ENCODE assay signal across 8 cellular contexts in genomic region chr1:21232044-21232443, GRCh38. TPM values are rescaled to one million over a fixed set of nuclear protein-coding genes. Genes with fewer than 3 reads are reported as not detected.
DNase-seq lines count a peak whose midpoint lies in the region; ATAC-seq, FAIRE-seq and TF ChIP-seq lines count a peak whose summit lies in the region.

No MANE protein-coding gene starts in this region.

- no peaks in the 10 kb centered on the region for H3K9me3 Mint-ChIP-seq in stimulated activated memory B cell treated with anti-CD40 and anti-IgM and Interleukin-4, amounts not matched to agents 10 μg/mL and 1 μg/mL and 100 μg/mL, for 72 hours

- TF ChIP-seq RAD21 in K562 (CRISPR knock-in tag; conservative IDR thresholded peaks at IDR 0.05 in 1 of 2, IDR thresholded peaks at IDR 0.05 in 1 of 2): peak; percentile 82 to 86

- H3K9me1 ChIP-seq in K562 (ENCODE audit: control insufficient read depth, insufficient read depth, low read length): no peaks in the 10 kb centered on the region

- intact Hi-C loops in OCI-LY7 (cut with micrococcal nuclease; ENCODE audit: unreplicated experiment) (loop anchor here (1.0 to 10.0 kb wide), 3 partner anchors 136 to 425 kb away; no protein-coding TSS in a partner anchor), K562 (cut with micrococcal nuclease) (loop anchor here (1.0 kb wide), 1 partner anchor 136 kb away; no protein-coding TSS in a partner anchor)

- TF ChIP-seq POLR2A in K562 (conservative IDR thresholded peaks at IDR 0.05): no peak

- DNase-seq in DMS114 treated with DMSO at 0.1 percent for 48 hours (lab: John Stamatoyannopoulos, UW; ENCODE audit: unreplicated experiment) (peak; percentile 64), HFF-Myc (ENCODE audit: extremely low read depth, low read depth) (no peak), OCI-LY7 (ENCODE audit: low spot score) (peak; percentile 45), K562 (ENCODE audit: extremely low read depth in 1 of 4, low spot score in 3 of 4) (peak; percentile 67 to 78 (median 76)), iPS-NIHi11 (ENCODE audit: low spot score) (peak; percentile 74)

- no peaks in the 10 kb centered on the region for H3K36me3 ChIP-seq in OCI-LY7 (ENCODE audit: insufficient read depth, low read length)
- H3K36me3 ChIP-seq in K562 (ENCODE audit: control insufficient read depth, insufficient read depth, low read length): peaks cover 10% of the 10 kb centered on the region; the same call in 2 of the 3 replicates

- CTCF ChIA-PET in OCI-LY7 (lab: Charles Lee; ENCODE audit: unreplicated experiment) (interaction anchor here (1.3 kb wide), 1 partner anchor 137 kb away, joined by 5 read pairs; no protein-coding TSS in a partner anchor), K562 (lab: Yijun Ruan, JAX; ENCODE audit: low intra/inter-chr PET ratio) (interaction anchor here (0.7 to 6.0 kb wide), 7 partner anchors 14 to 1185 kb away, joined by 3 to 126 read pairs (median 7); no protein-coding TSS in a partner anchor)

- no peak overlapping the region for H3K9ac ChIP-seq in K562 (ENCODE audit: insufficient read depth in 1 of 2, low read depth in 2 of 2, low read length in 2 of 2)

- H3K4me1 ChIP-seq in OCI-LY7 (ENCODE audit: insufficient read depth, low read length, poor library complexity, severe bottlenecking) (no peaks in the 10 kb centered on the region), K562 (replicated peaks in 1 of 2; ENCODE audit: control insufficient read depth in 2 of 2, insufficient read depth in 2 of 2, low read length in 2 of 2) (no peaks in the 10 kb centered on the region)

- no peaks in the 10 kb centered on the region for H3K27me3 Mint-ChIP-seq in stimulated activated memory B cell treated with anti-CD40 and anti-IgM and Interleukin-4, amounts not matched to agents 10 μg/mL and 1 μg/mL and 100 μg/mL, for 72 hours

- H3K27me3 ChIP-seq in K562 (ENCODE audit: control insufficient read depth in 2 of 2, insufficient read depth in 2 of 2, low read length in 2 of 2): no peaks in the 10 kb centered on the region

- TF ChIP-seq CTCF in HFF-Myc (IDR thresholded peaks at IDR 0.05; ENCODE audit: low read depth, low read length, missing control alignments) (peak; percentile 72), OCI-LY7 (conservative IDR thresholded peaks at IDR 0.05; ENCODE audit: low read length) (peak; percentile 94), K562 (IDR thresholded peaks at IDR 0.05 in 2 of 3, conservative IDR thresholded peaks at IDR 0.05 in 1 of 3; ENCODE audit: insufficient read depth in 2 of 3, low read depth in 1 of 3, low read length in 3 of 3) (peak; percentile 76 to 86 (median 85))

- no peaks in the 10 kb centered on the region for H3K9me2 ChIP-seq in OCI-LY7 (ENCODE audit: insufficient read depth, low read length)

- no peaks in the 10 kb centered on the region for H3K9me3 ChIP-seq in OCI-LY7 (ENCODE audit: low read length)
- H3K9me3 ChIP-seq in K562 (replicated peaks; ENCODE audit: control insufficient read depth, insufficient read depth, low read depth, low read length): no peaks in the 10 kb centered on the region

- peak; percentile 93 for FAIRE-seq in K562 (lab: Jason Lieb, UNC)

- H3K36me3 Mint-ChIP-seq in stimulated activated memory B cell treated with anti-CD40 and anti-IgM and Interleukin-4, amounts not matched to agents 10 μg/mL and 1 μg/mL and 100 μg/mL, for 72 hours: peaks cover 58% of the 10 kb centered on the region

- H3K4me3 Mint-ChIP-seq in stimulated activated memory B cell treated with anti-CD40 and anti-IgM and Interleukin-4, amounts not matched to agents 10 μg/mL and 1 μg/mL and 100 μg/mL, for 72 hours: no peak overlapping the region

- no peak for TF ChIP-seq EP300 in K562 (IDR thresholded peaks at IDR 0.05; ENCODE audit: low read length)

- H3K79me2 ChIP-seq in OCI-LY7 (ENCODE audit: insufficient read depth, low read depth, low read length) (no peaks in the 10 kb centered on the region), K562 (ENCODE audit: control insufficient read depth, insufficient read depth, low read length) (no peaks in the 10 kb centered on the region)

- H2AFZ ChIP-seq in OCI-LY7 (ENCODE audit: low read length) (no peak overlapping the region), K562 (ENCODE audit: low read depth, low read length) (no peak overlapping the region)

- H3K27ac ChIP-seq in OCI-LY7 (ENCODE audit: low read depth, low read length, poor library complexity, severe bottlenecking): no peak overlapping the region
- H3K27ac ChIP-seq in K562 (ENCODE audit: extremely low read depth, low read depth, low read length): no peak overlapping the region

- H3K4me3 ChIP-seq in HFF-Myc (replicated peaks; ENCODE audit: low read depth, low read length) (no peak overlapping the region), OCI-LY7 (ENCODE audit: low read depth, low read length, poor library complexity, severe bottlenecking) (no peak overlapping the region), K562 (no peak overlapping the region)

- ATAC-seq in K562: peak; percentile 87
- peak; percentile 45 for ATAC-seq in stimulated activated memory B cell treated with anti-CD40 and anti-IgM and Interleukin-4, amounts not matched to agents 10 μg/mL and 1 μg/mL and 100 μg/mL, for 72 hours
- ATAC-seq in HG02623 (IDR thresholded peaks at IDR 0.05; ENCODE audit: unreplicated experiment): no peak
- no peak for ATAC-seq in GM21367 (IDR thresholded peaks at IDR 0.05; ENCODE audit: unreplicated experiment)

- H3K27ac Mint-ChIP-seq in stimulated activated memory B cell treated with anti-CD40 and anti-IgM and Interleukin-4, amounts not matched to agents 10 μg/mL and 1 μg/mL and 100 μg/mL, for 72 hours: no peak overlapping the region

- H4K20me1 ChIP-seq in OCI-LY7 (ENCODE audit: insufficient read depth, low read length) (no peaks in the 10 kb centered on the region), K562 (replicated peaks; ENCODE audit: control insufficient read depth, insufficient read depth, low read length) (no peaks in the 10 kb centered on the region)

- no peak overlapping the region for H3K4me2 ChIP-seq in OCI-LY7 (ENCODE audit: low read length)
- no peak overlapping the region for H3K4me2 ChIP-seq in K562 (ENCODE audit: insufficient read depth, low read length)

- peaks cover 5% of the 10 kb centered on the region for H3K4me1 Mint-ChIP-seq in stimulated activated memory B cell treated with anti-CD40 and anti-IgM and Interleukin-4, amounts not matched to agents 10 μg/mL and 1 μg/mL and 100 μg/mL, for 72 hours

- in situ Hi-C loops in K562 (cut with MboI): loop anchor here (5.0 kb wide), 1 partner anchor 135 kb away; no protein-coding TSS in a partner anchor

- 79% methylated on average over 3 of the region's 3 CpGs for WGBS in K562 (ENCODE audit: insufficient coverage, low coverage, missing lambda C conversion rate)

- POLR2A ChIA-PET in OCI-LY7 (lab: Charles Lee): interaction anchor here (0.6 to 0.7 kb wide), 3 partner anchors 15 to 240 kb away, joined by 3 to 4 read pairs (median 3); no protein-coding TSS in a partner anchor
- POLR2A ChIA-PET in K562 (lab: Yijun Ruan, JAX): interaction anchor here (0.5 to 0.6 kb wide), 2 partner anchors 141 to 258 kb away, joined by 3 to 4 read pairs; no protein-coding TSS in a partner anchor

- BruUV-seq in OCI-LY7 (replicated peaks; lab: Mats Ljungman, UMichigan): no TSS peak
- TSS peak; percentile 24 for BruUV-seq in K562 (replicated peaks; lab: Mats Ljungman, UMichigan)

TF ChIP-seq in K562, 482 proteins besides CTCF, POLR2A, EP300 and RAD21 (continues in another document):
- TF ChIP-seq ZEB2 (IDR thresholded peaks at IDR 0.05): 0 out of 2 replicates have a peak, but pooled peaks have one; percentile 22
- peak; percentile 91 for TF ChIP-seq SMC3 (conservative IDR thresholded peaks at IDR 0.05; ENCODE audit: insufficient read depth, low read depth, low read length)

RNA-seq across cellular contexts. Expression of gene EIF4G3, which starts 55.3 kb away (rescaled TPM):
- 28.5 and 29.3 TPM in 2 replicates for total RNA-seq in OCI-LY7 (2014; rRNA removed; shearing (Covaris generic))
- total RNA-seq in OCI-LY7 (2022) (62.1 and 66.0 TPM in 2 replicates), K562 (2014; rRNA removed) (19.0 and 19.7 TPM in 2 replicates), K562 (2014; rRNA removed; fragmentation: Illumina TruSeq; extraction: Trizol) (31.2 and 32.8 TPM in 2 replicates), K562 (2015; rRNA removed; fragmentation: Illumina TruSeq; extraction: Trizol) (29.7 and 33.1 TPM in 2 replicates), K562 (2021) (35.9 and 38.7 TPM in 2 replicates)
- 99.6 and 192 TPM in 2 replicates for total RNA-seq in K562 (2011; cell fraction: chromatin; rRNA removed; ENCODE audit: low replicate concordance)
- total RNA-seq in K562 (2011; cell fraction: nucleolus; rRNA removed): 45.0 and 54.6 TPM in 2 replicates
- total RNA-seq in K562 (2011; cell fraction: nucleoplasm; rRNA removed): 105 and 159 TPM in 2 replicates
- polyA plus RNA-seq in K562 (2011; rRNA removed) (32.1 and 39.1 TPM in 2 replicates), K562 (2014; fragmentation: Illumina TruSeq; extraction: Trizol) (34.5 and 40.5 TPM in 2 replicates), K562 (2014; fragmentation: Nextera tagmentation; extraction: Ambion mirVana) (10 to 100 TPM in 1 of 2 experiments, 1 to 10 TPM in 1; 6.7 to 10.1 TPM), K562 (2014; rRNA removed) (36.3 and 38.0 TPM in 2 replicates)
- polyA plus RNA-seq in K562 (2011; cell fraction: cytosol; rRNA removed): 31.9 and 38.3 TPM in 2 replicates
- polyA plus RNA-seq in K562 (2011; cell fraction: nucleus; rRNA removed): 64.3 and 72.5 TPM in 2 replicates
- polyA plus RNA-seq in K562 (2012): 25.9 and 36.4 TPM in 2 replicates
- 39.2 and 45.5 TPM in 2 replicates for polyA minus RNA-seq in K562 (2011; rRNA and poly(A)+ RNA removed)
- 17.7 and 22.1 TPM in 2 replicates for polyA minus RNA-seq in K562 (2011; cell fraction: cytosol; rRNA and poly(A)+ RNA removed)
- 27.6 and 40.3 TPM in 2 replicates for polyA minus RNA-seq in K562 (2011; cell fraction: nucleus; rRNA and poly(A)+ RNA removed)

RNA-seq across cellular contexts. Expression of gene ECE1, which starts 58.2 kb away (rescaled TPM):
- 13.5 and 20.0 TPM in 2 replicates for total RNA-seq in OCI-LY7 (2014; rRNA removed; shearing (Covaris generic))
- total RNA-seq in OCI-LY7 (2022) (25.3 and 32.8 TPM in 2 replicates), K562 (2014; rRNA removed) (18.8 and 21.3 TPM in 2 replicates), K562 (2014; rRNA removed; fragmentation: Illumina TruSeq; extraction: Trizol) (11.0 and 14.5 TPM in 2 replicates), K562 (2015; rRNA removed; fragmentation: Illumina TruSeq; extraction: Trizol) (5.3 and 6.9 TPM in 2 replicates), K562 (2021) (31.6 and 34.8 TPM in 2 replicates)
- 46.9 and 72.4 TPM in 2 replicates for total RNA-seq in K562 (2011; cell fraction: chromatin; rRNA removed; ENCODE audit: low replicate concordance)
- 41.5 and 47.5 TPM in 2 replicates for total RNA-seq in K562 (2011; cell fraction: nucleolus; rRNA removed)
- total RNA-seq in K562 (2011; cell fraction: nucleoplasm; rRNA removed): 38.9 and 42.0 TPM in 2 replicates
- polyA plus RNA-seq in K562 (2011; rRNA removed) (10.3 and 26.8 TPM in 2 replicates), K562 (2014; fragmentation: Illumina TruSeq; extraction: Trizol) (29.7 and 30.8 TPM in 2 replicates), K562 (2014; fragmentation: Nextera tagmentation; extraction: Ambion mirVana) (under 1 TPM; 0.56 to 0.61 TPM), K562 (2014; rRNA removed) (10.1 and 12.1 TPM in 2 replicates)
- 5.5 and 9.8 TPM in 2 replicates for polyA plus RNA-seq in K562 (2011; cell fraction: cytosol; rRNA removed)
- 12.7 and 17.7 TPM in 2 replicates for polyA plus RNA-seq in K562 (2011; cell fraction: nucleus; rRNA removed)
- 20.2 and 46.9 TPM in 2 replicates for polyA plus RNA-seq in K562 (2012)
- 9.1 and 14.0 TPM in 2 replicates for polyA minus RNA-seq in K562 (2011; rRNA and poly(A)+ RNA removed)
- polyA minus RNA-seq in K562 (2011; cell fraction: cytosol; rRNA and poly(A)+ RNA removed): 9.9 and 13.4 TPM in 2 replicates
- 9.1 and 11.0 TPM in 2 replicates for polyA minus RNA-seq in K562 (2011; cell fraction: nucleus; rRNA and poly(A)+ RNA removed)

Comparison
In these comparisons a context has a peak if more than half of its experiments do, and no peak if none do; other contexts are left out.
1. ATAC-seq: peak in K562 (single experiment) and stimulated activated memory B cell treated with anti-CD40 and anti-IgM and Interleukin-4, amounts not matched to agents 10 μg/mL and 1 μg/mL and 100 μg/mL, for 72 hours (single experiment); none in HG02623 (single experiment) and GM21367 (single experiment).
2. Peak in every context shown above with its lines, with median percentiles within 50 percentile points of each other: CTCF ChIP-seq.